In genomic region chr20:4113996-4114603, GRCh38 we compare ENCODE assay signal across 1 cellular context.
TF ChIP-seq lines count a peak whose summit lies in the region.

No MANE protein-coding gene starts in this region.

TF ChIP-seq in HepG2, 621 proteins besides CTCF, POLR2A, EP300 and RAD21:
- TF ChIP-seq PATZ1 (CRISPR knock-in tag; IDR thresholded peaks at IDR 0.05) (0 out of 2 replicates have a peak, but pooled peaks have one; percentile 18), TFAP4 (IDR thresholded peaks at IDR 0.05; ENCODE audit: borderline replicate concordance, low read depth) (peak; percentile 19; the same call in 1 of the 2 replicates), GTF3A (CRISPR knock-in tag; conservative IDR thresholded peaks at IDR 0.05) (no peak), SNAI1 (CRISPR knock-in tag; IDR thresholded peaks at IDR 0.05; ENCODE audit: borderline replicate concordance) (no peak), MED8 (CRISPR knock-in tag; IDR thresholded peaks at IDR 0.05; ENCODE audit: insufficient replicate concordance) (no peak), NBN (conservative IDR thresholded peaks at IDR 0.05) (0 out of 2 replicates have a peak, but pooled peaks have one; percentile 28), ARHGAP35 (CRISPR knock-in tag; IDR thresholded peaks at IDR 0.05; ENCODE audit: borderline replicate concordance) (no peak), ZNF512B (CRISPR knock-in tag; IDR thresholded peaks at IDR 0.05; ENCODE audit: borderline replicate concordance) (no peak), ZNF646 (CRISPR knock-in tag; IDR thresholded peaks at IDR 0.05) (peak; percentile 87)
